8 cellular contexts compared by ENCODE assay signal in the genomic region with DNA sequence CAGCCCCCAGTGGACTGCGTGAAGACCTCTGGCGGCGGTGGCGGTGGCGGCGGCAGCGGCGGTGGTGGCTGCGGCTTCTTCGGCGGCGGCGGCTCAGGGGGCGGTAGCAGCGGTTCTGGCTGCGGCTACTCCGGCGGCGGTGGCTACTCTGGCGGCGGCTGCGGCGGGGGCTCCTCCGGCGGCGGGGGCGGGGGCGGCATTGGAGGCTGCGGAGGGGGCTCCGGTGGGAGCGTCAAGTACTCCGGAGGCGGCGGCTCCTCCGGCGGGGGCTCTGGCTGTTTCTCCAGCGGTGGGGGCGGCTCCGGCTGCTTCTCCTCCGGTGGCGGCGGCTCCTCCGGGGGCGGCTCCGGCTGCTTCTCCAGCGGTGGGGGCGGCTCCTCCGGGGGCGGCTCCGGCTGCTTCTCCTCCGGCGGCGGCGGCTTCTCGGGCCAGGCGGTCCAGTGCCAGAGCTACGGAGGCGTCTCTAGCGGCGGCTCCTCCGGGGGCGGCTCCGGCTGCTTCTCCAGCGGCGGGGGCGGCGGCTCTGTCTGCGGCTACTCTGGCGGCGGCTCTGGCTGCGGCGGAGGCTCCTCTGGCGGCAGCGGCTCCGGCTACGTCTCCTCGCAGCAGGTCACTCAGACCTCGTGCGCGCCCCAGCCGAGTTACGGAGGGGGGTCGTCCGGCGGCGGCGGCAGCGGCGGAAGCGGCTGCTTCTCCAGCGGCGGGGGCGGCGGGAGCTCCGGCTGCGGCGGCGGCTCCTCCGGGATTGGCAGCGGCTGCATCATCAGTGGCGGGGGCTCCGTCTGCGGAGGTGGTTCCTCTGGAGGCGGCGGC. TPM values are rescaled to one million over a fixed set of nuclear protein-coding genes. Genes with fewer than 3 reads are reported as not detected.
DNase-seq lines count a peak whose midpoint lies in the region; ATAC-seq and TF ChIP-seq lines count a peak whose summit lies in the region.

No MANE protein-coding gene starts in this region.

- TF ChIP-seq CTCF in Peyer's patch (IDR thresholded peaks at IDR 0.05) = no peak
- no peak for TF ChIP-seq CTCF in body of pancreas (IDR thresholded peaks at IDR 0.05)

- 2 to 22% methylated on average over 7 to 61 of the region's 105 CpGs for WGBS in body of pancreas, 2 donors

- H3K4me3 ChIP-seq in Peyer's patch = peak overlapping the region; percentile 27 to 55 (median 48)
- peak overlapping the region in 1 of 2 donors; percentile 20 for H3K4me3 ChIP-seq in body of pancreas

- peak; percentile 18 for DNase-seq in EH (ENCODE audit: low read depth)
- DNase-seq in Peyer's patch = peak in 2 of 3 donors; percentile 18 to 45
- peak in 3 of 4 donors; percentile 18 to 30 (median 19) for DNase-seq in body of pancreas
- peak; percentile 81 for DNase-seq in left kidney (ENCODE audit: low read depth, low spot score)
- DNase-seq in stimulated activated naive CD8-positive, alpha-beta T cell treated with anti-CD3 and anti-CD28 coated beads, Interleukin-15, amount 100 ng/mL, for 72 hours = peak in 1 of 2 donors; percentile 20
- no peak for DNase-seq in MV-4-11 (lab: John Stamatoyannopoulos, UW)
- DNase-seq in SW480 (ENCODE audit: low spot score) = no peak
- DNase-seq in cerebellum (ENCODE audit: low spot score) = no peak

- H3K27me3 Mint-ChIP-seq in stimulated activated naive CD8-positive, alpha-beta T cell treated with anti-CD3 and anti-CD28 coated beads, Interleukin-15, amount 100 ng/mL, for 72 hours = peaks cover 74% of the 10 kb centered on the region

- H3K27me3 ChIP-seq in Peyer's patch (peaks cover 0 to 18% of the 10 kb centered on the region in 2 donors), body of pancreas (peaks cover 5 to 32% of the 10 kb centered on the region in 2 donors)

- TF ChIP-seq POLR2A in Peyer's patch (IDR thresholded peaks at IDR 0.05) = no peak
- no peak for TF ChIP-seq POLR2A in body of pancreas (IDR thresholded peaks at IDR 0.05)

- H3K27ac ChIP-seq in Peyer's patch (peak overlapping the region in 1 of 4 donors; percentile 52), body of pancreas (no peak overlapping the region)

- no peaks in the 10 kb centered on the region for H3K9me3 Mint-ChIP-seq in stimulated activated naive CD8-positive, alpha-beta T cell treated with anti-CD3 and anti-CD28 coated beads, Interleukin-15, amount 100 ng/mL, for 72 hours

- H3K27ac Mint-ChIP-seq in stimulated activated naive CD8-positive, alpha-beta T cell treated with anti-CD3 and anti-CD28 coated beads, Interleukin-15, amount 100 ng/mL, for 72 hours = no peak overlapping the region

- peaks cover 0 to 19% (median 11%) of the 10 kb centered on the region in 4 donors for H3K4me1 ChIP-seq in Peyer's patch
- peaks cover 17% of the 10 kb centered on the region for H3K4me1 ChIP-seq in body of pancreas

- H3K36me3 ChIP-seq in Peyer's patch (no peaks in the 10 kb centered on the region), body of pancreas (replicated peaks in 1 of 2; ENCODE audit: insufficient read depth in 1 of 2, low read depth in 2 of 2) (no peaks in the 10 kb centered on the region)

- H3K9me3 ChIP-seq in Peyer's patch (no peaks in the 10 kb centered on the region), body of pancreas (no peaks in the 10 kb centered on the region)

- ATAC-seq in body of pancreas = peak; percentile 33
- peak; percentile 31 for ATAC-seq in stimulated activated naive CD8-positive, alpha-beta T cell treated with anti-CD3 and anti-CD28 coated beads, Interleukin-15, amount 100 ng/mL, for 72 hours

- H3K4me3 Mint-ChIP-seq in stimulated activated naive CD8-positive, alpha-beta T cell treated with anti-CD3 and anti-CD28 coated beads, Interleukin-15, amount 100 ng/mL, for 72 hours = peak overlapping the region; percentile 69 to 77

- intact Hi-C loops in body of pancreas (cut with DNase I) = no loop called here

- H3K4me1 Mint-ChIP-seq in stimulated activated naive CD8-positive, alpha-beta T cell treated with anti-CD3 and anti-CD28 coated beads, Interleukin-15, amount 100 ng/mL, for 72 hours = peaks cover 30% of the 10 kb centered on the region

RNA-seq across cellular contexts. Expression of gene LORICRIN, which starts 1.7 kb away (rescaled TPM):
- total RNA-seq in Peyer's patch (not detected), body of pancreas (not detected), cerebellum (not detected)

RNA-seq across cellular contexts. Expression of gene PRR9, which starts 43.8 kb away (rescaled TPM):
- not detected for total RNA-seq in Peyer's patch
- total RNA-seq in body of pancreas = not detected
- not detected for total RNA-seq in cerebellum

RNA-seq across cellular contexts. Expression of gene PGLYRP3, which starts 51.6 kb away (rescaled TPM):
- total RNA-seq in Peyer's patch (not detected), body of pancreas (not detected), cerebellum (not detected)

RNA-seq across cellular contexts. Expression of gene LELP1, which starts 58.0 kb away (rescaled TPM):
- total RNA-seq in Peyer's patch (not detected), body of pancreas (not detected), cerebellum (not detected)

Comparison
In these comparisons a context has a peak if more than half of its experiments do, and no peak if none do; other contexts are left out.
1. DNase-seq: peak in EH (single experiment), Peyer's patch (2 of 3), body of pancreas (3 of 4) and left kidney (single experiment); none in MV-4-11 (single experiment), SW480 (single experiment) and cerebellum (single experiment).